In genomic region chr17:67239597-67239996, GRCh38 we compare ENCODE assay signal across 15 cellular contexts. TPM values are rescaled to one million over a fixed set of nuclear protein-coding genes. Genes with fewer than 3 reads are reported as not detected.
DNase-seq lines count a peak whose midpoint lies in the region; ATAC-seq, FAIRE-seq and TF ChIP-seq lines count a peak whose summit lies in the region.
"Had no signal": no experiment of that assay in that cellular context is flagged by ENCODE, and none has a peak within 500 bp of the region (broad histone marks: within the 10 kb centered on the region; RNA-seq: fewer than 3 reads in every experiment).

No MANE protein-coding gene starts in this region.

- CTCF ChIA-PET in SK-N-SH (lab: Yijun Ruan, JAX): interaction anchor here (0.7 to 2.1 kb wide), 6 partner anchors 16 to 525 kb away, joined by 3 to 7 read pairs (median 4); no protein-coding TSS in a partner anchor

- peaks cover 53 to 55% of the 10 kb centered on the region in 2 experiments for H3K36me3 ChIP-seq in SK-N-SH (replicated peaks in 1 of 2; ENCODE audit: control insufficient read depth in 1 of 2, insufficient read depth in 2 of 2, low read length in 1 of 2)
- peaks cover 17% of the 10 kb centered on the region for H3K36me3 ChIP-seq in astrocyte (ENCODE audit: insufficient read depth, low read length)

- H4K20me1 ChIP-seq in SK-N-SH (ENCODE audit: insufficient read depth) (peaks cover 30% of the 10 kb centered on the region; the same call in 1 of the 2 replicates), astrocyte (ENCODE audit: insufficient read depth, low read length) (peaks cover 32% of the 10 kb centered on the region)

- H3K27ac Mint-ChIP-seq in astrocyte (ENCODE audit: unreplicated experiment): no peak overlapping the region
- peak overlapping the region in 5 of 6 donors; percentile 21 to 94 (median 85) for H3K27ac Mint-ChIP-seq in immature natural killer cell
- peak overlapping the region; percentile 68 for H3K27ac Mint-ChIP-seq in stimulated activated effector memory CD8-positive, alpha-beta T cell treated with anti-CD3 and anti-CD28 coated beads, Interleukin-12 subunit alpha, Interleukin-12 subunit beta, amount 100 ng/mL, for 72 hours
- H3K27ac Mint-ChIP-seq: activated naive CD8-positive, alpha-beta T cell had no signal

- TF ChIP-seq CTCF in SK-N-SH (IDR thresholded peaks at IDR 0.05) (no peak), astrocyte (IDR thresholded peaks at IDR 0.05; ENCODE audit: insufficient read depth, low read depth, low read length) (no peak)

- H3K27me3 ChIP-seq in SK-N-SH (ENCODE audit: insufficient read depth) (no peaks in the 10 kb centered on the region), astrocyte (ENCODE audit: insufficient read depth, low read length) (no peaks in the 10 kb centered on the region)
- H3K27me3 ChIP-seq: dorsolateral prefrontal cortex, right atrium auricular region, testis had no signal

- peaks cover 6% of the 10 kb centered on the region for H3F3A ChIP-seq in SK-N-SH (replicated peaks; ENCODE audit: insufficient read depth)

- H3K4me1 ChIP-seq in SK-N-SH (ENCODE audit: control insufficient read depth in 1 of 2, insufficient read depth in 2 of 2, low read depth in 1 of 2, low read length in 1 of 2) (peaks cover 13 to 14% of the 10 kb centered on the region in 2 experiments; a peak in 3 of 4 replicates), astrocyte (ENCODE audit: insufficient read depth, low read length) (peaks cover 17% of the 10 kb centered on the region)

- TF ChIP-seq EP300 in SK-N-SH (IDR thresholded peaks at IDR 0.05; ENCODE audit: borderline replicate concordance in 1 of 2, low read depth in 1 of 2, low read length in 1 of 2): no peak

- no peak overlapping the region for H3K27ac ChIP-seq in SK-N-SH (ENCODE audit: low read depth in 2 of 2, low read length in 1 of 2)
- peak overlapping the region; percentile 47 for H3K27ac ChIP-seq in astrocyte (ENCODE audit: low read depth, low read length)
- H3K27ac ChIP-seq: 22Rv1, dorsolateral prefrontal cortex, right atrium auricular region had no signal

- no peak for TF ChIP-seq RAD21 in SK-N-SH (IDR thresholded peaks at IDR 0.05; ENCODE audit: low read length)

- H3K36me3 Mint-ChIP-seq in astrocyte (ENCODE audit: low read depth, unreplicated experiment) (peaks cover 11% of the 10 kb centered on the region), immature natural killer cell (peaks cover 20 to 41% (median 23%) of the 10 kb centered on the region in 3 donors)
- H3K36me3 Mint-ChIP-seq in stimulated activated effector memory CD8-positive, alpha-beta T cell treated with anti-CD3 and anti-CD28 coated beads, Interleukin-12 subunit alpha, Interleukin-12 subunit beta, amount 100 ng/mL, for 72 hours: peaks cover 98% of the 10 kb centered on the region

- ATAC-seq in SK-N-SH treated with all-trans-retinoic acid at 6 μM for 48 hours (no peak), GM21619 (IDR thresholded peaks at IDR 0.05; ENCODE audit: unreplicated experiment) (no peak)
- ATAC-seq in stimulated activated effector memory CD8-positive, alpha-beta T cell treated with anti-CD3 and anti-CD28 coated beads, Interleukin-12 subunit alpha, Interleukin-12 subunit beta, amount 100 ng/mL, for 72 hours: no peak

- H3K4me2 ChIP-seq in SK-N-SH: no peak overlapping the region
- H3K4me2 ChIP-seq in astrocyte (ENCODE audit: low read length): peak overlapping the region; percentile 19

- H3K9me3 Mint-ChIP-seq in astrocyte (ENCODE audit: unreplicated experiment): no peaks in the 10 kb centered on the region
- no peaks in the 10 kb centered on the region for H3K9me3 Mint-ChIP-seq in immature natural killer cell
- no peaks in the 10 kb centered on the region for H3K9me3 Mint-ChIP-seq in stimulated activated effector memory CD8-positive, alpha-beta T cell treated with anti-CD3 and anti-CD28 coated beads, Interleukin-12 subunit alpha, Interleukin-12 subunit beta, amount 100 ng/mL, for 72 hours

- H3K27me3 Mint-ChIP-seq in astrocyte (ENCODE audit: low read depth, unreplicated experiment) (no peaks in the 10 kb centered on the region), immature natural killer cell (ENCODE audit: low read depth in 3 of 3) (peaks cover 2 to 7% (median 4%) of the 10 kb centered on the region in 3 donors)
- H3K27me3 Mint-ChIP-seq: activated naive CD8-positive, alpha-beta T cell had no signal

- POLR2A ChIA-PET in SK-N-SH (lab: Yijun Ruan, JAX): no interaction called here

- no peak overlapping the region for H3K4me3 ChIP-seq in SK-N-SH (ENCODE audit: low read depth in 2 of 2, low read length in 1 of 2)
- no peak overlapping the region for H3K4me3 ChIP-seq in astrocyte (ENCODE audit: insufficient read depth, low read depth, low read length)
- H3K4me3 ChIP-seq: dorsolateral prefrontal cortex, right atrium auricular region, testis had no signal

- no peak for FAIRE-seq in astrocyte (lab: Jason Lieb, UNC)

- H3K4me1 Mint-ChIP-seq in astrocyte (ENCODE audit: low read depth, unreplicated experiment) (peaks cover 39% of the 10 kb centered on the region), immature natural killer cell (peaks cover 74 to 86% of the 10 kb centered on the region in 2 donors)
- H3K4me1 Mint-ChIP-seq in stimulated activated effector memory CD8-positive, alpha-beta T cell treated with anti-CD3 and anti-CD28 coated beads, Interleukin-12 subunit alpha, Interleukin-12 subunit beta, amount 100 ng/mL, for 72 hours: peaks cover 50% of the 10 kb centered on the region

- no peak overlapping the region for H3K9ac ChIP-seq in SK-N-SH
- H3K9ac ChIP-seq in astrocyte (ENCODE audit: low read length): no peak overlapping the region

- 90% methylated on average over 3 of the region's 3 CpGs for WGBS in SK-N-SH (ENCODE audit: low lambda C conversion rate)

- H3K9me2 ChIP-seq in SK-N-SH: no peaks in the 10 kb centered on the region

- peaks cover 80% of the 10 kb centered on the region for H3K79me2 ChIP-seq in SK-N-SH (ENCODE audit: insufficient read depth)
- peaks cover 69% of the 10 kb centered on the region for H3K79me2 ChIP-seq in astrocyte (ENCODE audit: insufficient read depth, low read length)

- H3K4me3 Mint-ChIP-seq in astrocyte (ENCODE audit: unreplicated experiment) (no peak overlapping the region), immature natural killer cell (peak overlapping the region; percentile 60 to 82 (median 79))
- peak overlapping the region; percentile 45 for H3K4me3 Mint-ChIP-seq in stimulated activated effector memory CD8-positive, alpha-beta T cell treated with anti-CD3 and anti-CD28 coated beads, Interleukin-12 subunit alpha, Interleukin-12 subunit beta, amount 100 ng/mL, for 72 hours
- H3K4me3 Mint-ChIP-seq: activated naive CD8-positive, alpha-beta T cell had no signal

- H3K9me3 ChIP-seq in SK-N-SH (no peaks in the 10 kb centered on the region), astrocyte (ENCODE audit: insufficient read depth, low read depth, low read length) (no peaks in the 10 kb centered on the region)
- H3K9me3 ChIP-seq: right atrium auricular region, testis had no signal

- DNase-seq in SK-N-SH: no peak
- peak; percentile 72 for DNase-seq in astrocyte (ENCODE audit: low read depth)
- DNase-seq in immature natural killer cell: no peak
- DNase-seq in stimulated activated effector memory CD8-positive, alpha-beta T cell treated with anti-CD3 and anti-CD28 coated beads, Interleukin-12 subunit alpha, Interleukin-12 subunit beta, amount 100 ng/mL, for 72 hours (ENCODE audit: low spot score in 2 of 2): no peak
- DNase-seq in SHP77 treated with DMSO at 0.1 percent for 48 hours (lab: John Stamatoyannopoulos, UW): no peak
- DNase-seq in inferior parietal cortex (ENCODE audit: extremely low spot score): no peak
- DNase-seq: dorsolateral prefrontal cortex, GOT3, midbrain, testis had no signal

- no peak overlapping the region for H2AFZ ChIP-seq in SK-N-SH (ENCODE audit: low read depth)
- no peak overlapping the region for H2AFZ ChIP-seq in astrocyte (ENCODE audit: low read depth, low read length)

TF ChIP-seq in SK-N-SH treated with all-trans-retinoic acid at 6 μM for 48 hours, 23 proteins besides CTCF, POLR2A, EP300 and RAD21 (continues in another document):
- TF ChIP-seq, protein P1, sequence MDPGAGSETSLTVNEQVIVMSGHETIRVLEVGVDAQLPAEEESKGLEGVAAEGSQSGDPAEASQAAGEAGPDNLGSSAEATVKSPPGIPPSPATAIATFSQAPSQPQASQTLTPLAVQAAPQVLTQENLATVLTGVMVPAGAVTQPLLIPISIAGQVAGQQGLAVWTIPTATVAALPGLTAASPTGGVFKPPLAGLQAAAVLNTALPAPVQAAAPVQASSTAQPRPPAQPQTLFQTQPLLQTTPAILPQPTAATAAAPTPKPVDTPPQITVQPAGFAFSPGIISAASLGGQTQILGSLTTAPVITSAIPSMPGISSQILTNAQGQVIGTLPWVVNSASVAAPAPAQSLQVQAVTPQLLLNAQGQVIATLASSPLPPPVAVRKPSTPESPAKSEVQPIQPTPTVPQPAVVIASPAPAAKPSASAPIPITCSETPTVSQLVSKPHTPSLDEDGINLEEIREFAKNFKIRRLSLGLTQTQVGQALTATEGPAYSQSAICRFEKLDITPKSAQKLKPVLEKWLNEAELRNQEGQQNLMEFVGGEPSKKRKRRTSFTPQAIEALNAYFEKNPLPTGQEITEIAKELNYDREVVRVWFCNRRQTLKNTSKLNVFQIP (CRISPR knock-in tag; IDR thresholded peaks at IDR 0.05; ENCODE audit: borderline replicate concordance, low read depth): no peak
- TF ChIP-seq ZFP3 (CRISPR knock-in tag; IDR thresholded peaks at IDR 0.05) (peak; percentile 35; the same call in 1 of the 2 replicates), OSR1 (CRISPR knock-in tag; IDR thresholded peaks at IDR 0.05) (no peak)

TF ChIP-seq in SK-N-SH, 30 proteins besides CTCF, POLR2A, EP300 and RAD21 (continues in another document):
- TF ChIP-seq, protein P2, sequence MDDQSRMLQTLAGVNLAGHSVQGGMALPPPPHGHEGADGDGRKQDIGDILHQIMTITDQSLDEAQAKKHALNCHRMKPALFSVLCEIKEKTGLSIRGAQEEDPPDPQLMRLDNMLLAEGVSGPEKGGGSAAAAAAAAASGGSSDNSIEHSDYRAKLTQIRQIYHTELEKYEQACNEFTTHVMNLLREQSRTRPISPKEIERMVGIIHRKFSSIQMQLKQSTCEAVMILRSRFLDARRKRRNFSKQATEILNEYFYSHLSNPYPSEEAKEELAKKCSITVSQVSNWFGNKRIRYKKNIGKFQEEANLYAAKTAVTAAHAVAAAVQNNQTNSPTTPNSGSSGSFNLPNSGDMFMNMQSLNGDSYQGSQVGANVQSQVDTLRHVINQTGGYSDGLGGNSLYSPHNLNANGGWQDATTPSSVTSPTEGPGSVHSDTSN (IDR thresholded peaks at IDR 0.05): no peak
- no peak for TF ChIP-seq TEAD4 (IDR thresholded peaks at IDR 0.05; ENCODE audit: borderline replicate concordance, insufficient read depth)
- TF ChIP-seq TCF12 (IDR thresholded peaks at IDR 0.05): no peak

RNA-seq across cellular contexts. Expression of gene HELZ, which starts 5.4 kb away (rescaled TPM):
- 4.3 and 5.8 TPM in 2 replicates for polyA plus RNA-seq in SK-N-SH (2012; rRNA removed)
- 4.9 and 5.2 TPM in 2 replicates for polyA plus RNA-seq in SK-N-SH (2012; cell fraction: cytosol; rRNA removed)
- 5.8 and 9.7 TPM in 2 replicates for polyA plus RNA-seq in SK-N-SH (2012; cell fraction: nucleus; rRNA removed)
- total RNA-seq in astrocyte: 51.2 and 53.4 TPM in 2 replicates
- 100 to 1,000 TPM in 1 of 3 donors, 10 to 100 TPM in 2; 41.4 to 121 (median 44.2) TPM for polyA plus RNA-seq in immature natural killer cell
